In genomic region chr12:57247041-57247440, GRCh38 we compare ENCODE assay signal across 30 cellular contexts.
"Had no signal": no experiment of that assay in that cellular context is flagged by ENCODE, and none has a peak within 500 bp of the region (broad histone marks: within the 10 kb centered on the region; RNA-seq: fewer than 3 reads in every experiment).

No MANE protein-coding gene starts in this region.

- DNase-seq: activated CD4-positive, alpha-beta T cell treated with anti-CD3 and anti-CD28 coated beads for 1 hour; activated CD4-positive, alpha-beta T cell treated with anti-CD3 and anti-CD28 coated beads for 48 hours; activated CD4-positive, CD25-positive, alpha-beta regulatory T cell; activated CD8-positive, alpha-beta T cell treated with anti-CD3 and anti-CD28 coated beads for 36 hours; activated naive CD4-positive, alpha-beta T cell; activated naive CD4-positive, alpha-beta T cell treated with anti-CD3 and anti-CD28 coated beads, Interleukin-2, amount 50 U/mL, for 16 hours; activated naive CD8-positive, alpha-beta T cell treated with anti-CD3 and anti-CD28 coated beads for 36 hours; activated T-cell treated with anti-CD3 and anti-CD28 coated beads, Interleukin-2, amount 50 U/mL, for 1 hour; activated T-cell treated with anti-CD3 and anti-CD28 coated beads, Interleukin-2, amount 50 U/mL, for 72 hours; amniotic stem cell; aorta; Karpas-422; NCI-H1048; NCI-H1105 treated with DMSO at 0.1 percent for 48 hours; NCI-H1436; NCI-H1694; NCI-H1930; NCI-H2081 treated with DMSO at 0.1 percent for 48 hours; NCI-H226; NCI-H524 treated with DMSO at 0.1 percent for 48 hours; PC-3; Right ventricle myocardium superior; SW 1271; T-helper 1 cell; T-helper 2 cell; T-helper 9 cell had no signal

- ATAC-seq: activated CD8-positive, alpha-beta T cell treated with anti-CD3 and anti-CD28 coated beads for 36 hours; activated T-cell treated with anti-CD3 and anti-CD28 coated beads, Interleukin-2, amount 50 U/mL, for 72 hours; activated T-helper 17 cell treated with anti-CD3 and anti-CD28 coated beads, Interleukin-2, amount 50 U/mL, for 72 hours; PC-3 had no signal

- H3K27ac ChIP-seq: cardiac muscle cell, VCaP had no signal

- H3K4me3 ChIP-seq: cardiac muscle cell had no signal

- H3K27ac Mint-ChIP-seq: activated CD8-positive, alpha-beta T cell treated with anti-CD3 and anti-CD28 coated beads for 36 hours; activated naive CD8-positive, alpha-beta T cell treated with anti-CD3 and anti-CD28 coated beads for 36 hours; activated T-cell treated with anti-CD3 and anti-CD28 coated beads, Interleukin-2, amount 50 U/mL, for 72 hours; activated T-helper 17 cell treated with anti-CD3 and anti-CD28 coated beads, Interleukin-2, amount 50 U/mL, for 72 hours had no signal

- H3K9me3 Mint-ChIP-seq: activated CD8-positive, alpha-beta T cell treated with anti-CD3 and anti-CD28 coated beads for 36 hours; activated naive CD8-positive, alpha-beta T cell treated with anti-CD3 and anti-CD28 coated beads for 36 hours; activated T-cell treated with anti-CD3 and anti-CD28 coated beads, Interleukin-2, amount 50 U/mL, for 72 hours; activated T-helper 17 cell treated with anti-CD3 and anti-CD28 coated beads, Interleukin-2, amount 50 U/mL, for 72 hours; central memory CD8-positive, alpha-beta T cell had no signal

- H3K36me3 ChIP-seq: cardiac muscle cell had no signal

- H3K4me3 Mint-ChIP-seq: activated CD8-positive, alpha-beta T cell treated with anti-CD3 and anti-CD28 coated beads for 36 hours; activated naive CD8-positive, alpha-beta T cell treated with anti-CD3 and anti-CD28 coated beads for 36 hours; activated T-cell treated with anti-CD3 and anti-CD28 coated beads, Interleukin-2, amount 50 U/mL, for 72 hours; activated T-helper 17 cell treated with anti-CD3 and anti-CD28 coated beads, Interleukin-2, amount 50 U/mL, for 72 hours; central memory CD8-positive, alpha-beta T cell had no signal
